Comparison of ENCODE assay signal across 8 cellular contexts in genomic region chr13:44050450-44051063, GRCh38.
DNase-seq lines count a peak whose midpoint lies in the region; ATAC-seq, FAIRE-seq and TF ChIP-seq lines count a peak whose summit lies in the region.

No MANE protein-coding gene starts in this region.

- H3K4me1 Mint-ChIP-seq in osteocyte (ENCODE audit: unreplicated experiment) = peaks cover 38% of the 10 kb centered on the region
- H3K4me1 Mint-ChIP-seq in activated CD8-positive, alpha-beta memory T cell treated with anti-CD3 and anti-CD28 coated beads, Interleukin-2, amount 10 ng/mL, durations not matched to agents 7 days and 5 days = peaks cover 3% of the 10 kb centered on the region

- H3K27me3 ChIP-seq in cardiac muscle cell (no peaks in the 10 kb centered on the region), right cardiac atrium (ENCODE audit: control insufficient read depth, insufficient read depth) (no peaks in the 10 kb centered on the region), H1 (replicated peaks in 1 of 4; ENCODE audit: control insufficient read depth in 3 of 4, extremely low read depth in 1 of 4, insufficient read depth in 3 of 4, low read length in 3 of 4) (no peaks in the 10 kb centered on the region), MG63 (no peaks in the 10 kb centered on the region)

- no peak overlapping the region for H2BK5ac ChIP-seq in H1 (ENCODE audit: low read depth, low read length)

- no peak overlapping the region for H2AFZ ChIP-seq in H1 (ENCODE audit: low read length)

- H3K23ac ChIP-seq in H1 (ENCODE audit: insufficient read length) = no peak overlapping the region

- H2BK20ac ChIP-seq in H1 (ENCODE audit: low read length) = no peak overlapping the region

- H3K4me3 ChIP-seq in cardiac muscle cell (no peak overlapping the region), right cardiac atrium (ENCODE audit: low read length) (no peak overlapping the region), H1 (ENCODE audit: extremely low read depth in 1 of 4, insufficient read depth in 2 of 4, low read depth in 3 of 4, low read length in 4 of 4) (no peak overlapping the region), MG63 (no peak overlapping the region)

- H3K4ac ChIP-seq in H1 (replicated peaks; ENCODE audit: insufficient read length, low read depth, low read length) = no peak overlapping the region

- no peak overlapping the region for H4K8ac ChIP-seq in H1 (ENCODE audit: extremely low read depth, insufficient read depth, low read length)

- H2BK12ac ChIP-seq in H1 (ENCODE audit: low read depth, low read length) = no peak overlapping the region

- H3K79me2 ChIP-seq in H1 (ENCODE audit: control insufficient read depth in 1 of 2, insufficient read depth in 2 of 2, low read length in 2 of 2) = no peaks in the 10 kb centered on the region

- no peaks in the 10 kb centered on the region for H4K20me1 ChIP-seq in H1 (replicated peaks in 1 of 2; ENCODE audit: control insufficient read depth in 1 of 2, insufficient read depth in 2 of 2, low read length in 2 of 2)

- TF ChIP-seq RAD21 in H1 (IDR thresholded peaks at IDR 0.05 in 1 of 2, conservative IDR thresholded peaks at IDR 0.05 in 1 of 2; ENCODE audit: low read depth in 2 of 2, low read length in 2 of 2) = peak; percentile 64 to 65

- ATAC-seq in right cardiac atrium = no peak
- ATAC-seq in activated CD8-positive, alpha-beta memory T cell treated with anti-CD3 and anti-CD28 coated beads, Interleukin-2, amount 10 ng/mL, durations not matched to agents 7 days and 5 days = no peak

- no peak overlapping the region for H3K56ac ChIP-seq in H1 (replicated peaks; ENCODE audit: insufficient read length, low read depth, low read length)

- H3K23me2 ChIP-seq in H1 (ENCODE audit: low read depth, low read length) = no peaks in the 10 kb centered on the region

- H4K5ac ChIP-seq in H1 (ENCODE audit: insufficient read length, low read depth, low read length) = no peak overlapping the region

- H3K79me1 ChIP-seq in H1 (ENCODE audit: low read depth, low read length) = no peaks in the 10 kb centered on the region

- intact Hi-C loops in right cardiac atrium (cut with DNase I) (loop anchor here (5.0 to 10.0 kb wide), 6 partner anchors 54 to 387 kb away; no protein-coding TSS in a partner anchor), posterior vena cava (cut with DNase I) (loop anchor here in 1 of 2 donors (5.0 kb wide), 1 partner anchor 387 kb away; no protein-coding TSS in a partner anchor)

- H3K18ac ChIP-seq in H1 (ENCODE audit: extremely low read depth, low read length) = no peak overlapping the region

- H3K9me3 Mint-ChIP-seq in osteocyte (ENCODE audit: unreplicated experiment) = no peaks in the 10 kb centered on the region
- H3K9me3 Mint-ChIP-seq in activated CD8-positive, alpha-beta memory T cell treated with anti-CD3 and anti-CD28 coated beads, Interleukin-2, amount 10 ng/mL, durations not matched to agents 7 days and 5 days (ENCODE audit: low read depth) = no peaks in the 10 kb centered on the region

- no peaks in the 10 kb centered on the region for H3K36me3 Mint-ChIP-seq in osteocyte (ENCODE audit: unreplicated experiment)
- no peaks in the 10 kb centered on the region for H3K36me3 Mint-ChIP-seq in activated CD8-positive, alpha-beta memory T cell treated with anti-CD3 and anti-CD28 coated beads, Interleukin-2, amount 10 ng/mL, durations not matched to agents 7 days and 5 days

- no peak overlapping the region for H3K27ac ChIP-seq in cardiac muscle cell
- H3K27ac ChIP-seq in right cardiac atrium (ENCODE audit: low read length) = no peak overlapping the region
- H3K27ac ChIP-seq in H1 (ENCODE audit: low read depth, low read length) = no peak overlapping the region

- no peak overlapping the region for H3K4me2 ChIP-seq in H1 (ENCODE audit: insufficient read depth in 1 of 2, low read depth in 2 of 2, low read length in 2 of 2)

- DNase-seq in cardiac muscle cell (ENCODE audit: low read depth in 1 of 2, low spot score in 1 of 2) (peak; percentile 54 to 56), right cardiac atrium (no peak), NCI-H526 treated with DMSO at 0.1 percent for 48 hours (lab: John Stamatoyannopoulos, UW) (peak; percentile 29), H1 (ENCODE audit: low read depth in 1 of 2, low spot score in 2 of 2) (no peak), osteocyte (ENCODE audit: extremely low spot score, unreplicated experiment) (no peak), MG63 (no peak), posterior vena cava (ENCODE audit: low spot score) (no peak)
- DNase-seq in activated CD8-positive, alpha-beta memory T cell treated with anti-CD3 and anti-CD28 coated beads, Interleukin-2, amount 10 ng/mL, durations not matched to agents 7 days and 5 days = no peak

- H3K4me1 ChIP-seq in cardiac muscle cell (ENCODE audit: low read depth) = peaks cover 19% of the 10 kb centered on the region
- H3K4me1 ChIP-seq in right cardiac atrium (ENCODE audit: control insufficient read depth, insufficient read depth, low read length) = no peaks in the 10 kb centered on the region
- peaks cover 0 to 14% (median 6%) of the 10 kb centered on the region in 4 experiments; a peak in 6 of 7 replicates for H3K4me1 ChIP-seq in H1 (replicated peaks in 1 of 4; ENCODE audit: control insufficient read depth in 3 of 4, insufficient read depth in 4 of 4, low read length in 3 of 4)

- H2BK15ac ChIP-seq in H1 (ENCODE audit: low read length) = no peak overlapping the region

- no peak for TF ChIP-seq POLR2A in H1 (IDR thresholded peaks at IDR 0.05; ENCODE audit: control extremely low read depth in 1 of 2, low read depth in 2 of 2, low read length in 2 of 2)

- H2AK5ac ChIP-seq in H1 (ENCODE audit: low read depth, low read length) = no peak overlapping the region

- H4K91ac ChIP-seq in H1 (replicated peaks; ENCODE audit: insufficient read length, low read length) = no peak overlapping the region

- TF ChIP-seq CTCF in cardiac muscle cell (IDR thresholded peaks at IDR 0.05; ENCODE audit: low read depth, low read length) (peak; percentile 70), H1 (IDR thresholded peaks at IDR 0.05; ENCODE audit: control extremely low read depth in 1 of 3, insufficient read depth in 1 of 3, low read depth in 1 of 3, low read length in 3 of 3) (peak in 2 of 3 experiments; percentile 38 to 44; a peak in 2 of 4 replicates), osteocyte (IDR thresholded peaks at IDR 0.05) (peak; percentile 81)

- H2BK120ac ChIP-seq in H1 (replicated peaks; ENCODE audit: low read depth, low read length) = no peak overlapping the region

- no peaks in the 10 kb centered on the region for H3K27me3 Mint-ChIP-seq in osteocyte (ENCODE audit: unreplicated experiment)
- peaks cover 60% of the 10 kb centered on the region for H3K27me3 Mint-ChIP-seq in activated CD8-positive, alpha-beta memory T cell treated with anti-CD3 and anti-CD28 coated beads, Interleukin-2, amount 10 ng/mL, durations not matched to agents 7 days and 5 days

- H3K9me3 ChIP-seq in cardiac muscle cell (ENCODE audit: low read depth) (no peaks in the 10 kb centered on the region), right cardiac atrium (ENCODE audit: control insufficient read depth, low read length) (no peaks in the 10 kb centered on the region), H1 (ENCODE audit: insufficient read depth in 2 of 2, low read depth in 1 of 2, low read length in 1 of 2) (no peaks in the 10 kb centered on the region), MG63 (no peaks in the 10 kb centered on the region)

- FAIRE-seq in H1 (lab: Jason Lieb, UNC) = no peak

- H3K4me3 Mint-ChIP-seq in osteocyte (ENCODE audit: unreplicated experiment) = no peak overlapping the region
- no peak overlapping the region for H3K4me3 Mint-ChIP-seq in activated CD8-positive, alpha-beta memory T cell treated with anti-CD3 and anti-CD28 coated beads, Interleukin-2, amount 10 ng/mL, durations not matched to agents 7 days and 5 days

- H3K14ac ChIP-seq in H1 (ENCODE audit: insufficient read length) = no peak overlapping the region

- peak overlapping the region; percentile 92 for H3K27ac Mint-ChIP-seq in osteocyte (ENCODE audit: unreplicated experiment)
- H3K27ac Mint-ChIP-seq in activated CD8-positive, alpha-beta memory T cell treated with anti-CD3 and anti-CD28 coated beads, Interleukin-2, amount 10 ng/mL, durations not matched to agents 7 days and 5 days = no peak overlapping the region

- 30% methylated on average over 3 of the region's 3 CpGs for whole genome bisulfite sequencing in right cardiac atrium
- WGBS in H1 (ENCODE audit: extremely low coverage in 1 of 2, insufficient coverage in 1 of 2, insufficient read length in 1 of 2, insufficient replicate concordance in 2 of 2, low coverage in 1 of 2, low lambda C conversion rate in 2 of 2, missing lambda C conversion rate in 1 of 2), 2 experiments = 53% methylated on average over 3 of the region's 3 CpGs; no CpG with 5 or more reads in 1 of the 2 experiments

- H3K9ac ChIP-seq in H1 (replicated peaks in 1 of 4; ENCODE audit: extremely low read depth in 1 of 4, low read depth in 3 of 4, low read length in 3 of 4) = no peak overlapping the region

- TF ChIP-seq EP300 in H1 (IDR thresholded peaks at IDR 0.05; ENCODE audit: borderline replicate concordance in 1 of 2, low read depth in 2 of 2, low read length in 2 of 2) = no peak

- CTCF ChIA-PET in H1 (lab: Charles Lee; ENCODE audit: partially characterized antibody) = interaction anchor here (0.6 to 2.9 kb wide), 12 partner anchors 12 to 390 kb away, joined by 3 to 16 read pairs (median 3); no protein-coding TSS in a partner anchor
- CTCF ChIA-PET in activated CD8-positive, alpha-beta memory T cell treated with anti-CD3 and anti-CD28 coated beads, Interleukin-2, amount 10 ng/mL, durations not matched to agents 7 days and 5 days (lab: Charles Lee) = no interaction called here

- H3K36me3 ChIP-seq in cardiac muscle cell (no peaks in the 10 kb centered on the region), H1 (ENCODE audit: control insufficient read depth in 2 of 4, insufficient read depth in 4 of 4, low read length in 3 of 4) (no peaks in the 10 kb centered on the region), MG63 (no peaks in the 10 kb centered on the region)

- POLR2A ChIA-PET in H1 (lab: Charles Lee; ENCODE audit: partially characterized antibody) = no interaction called here

TF ChIP-seq in H1, 55 proteins besides CTCF, POLR2A, EP300 and RAD21:
- TF ChIP-seq TAF1 (IDR thresholded peaks at IDR 0.05; ENCODE audit: low read depth, low read length) (no peak), EZH2 (IDR thresholded peaks at IDR 0.05; ENCODE audit: low read depth, low read length, severe bottlenecking) (no peak), POU5F1 (IDR thresholded peaks at IDR 0.05; ENCODE audit: low read depth, low read length) (no peak), MAFK (IDR thresholded peaks at IDR 0.05; ENCODE audit: low read depth, low read length) (peak; percentile 51; the same call in 1 of the 2 replicates)
- TF ChIP-seq, protein P1, sequence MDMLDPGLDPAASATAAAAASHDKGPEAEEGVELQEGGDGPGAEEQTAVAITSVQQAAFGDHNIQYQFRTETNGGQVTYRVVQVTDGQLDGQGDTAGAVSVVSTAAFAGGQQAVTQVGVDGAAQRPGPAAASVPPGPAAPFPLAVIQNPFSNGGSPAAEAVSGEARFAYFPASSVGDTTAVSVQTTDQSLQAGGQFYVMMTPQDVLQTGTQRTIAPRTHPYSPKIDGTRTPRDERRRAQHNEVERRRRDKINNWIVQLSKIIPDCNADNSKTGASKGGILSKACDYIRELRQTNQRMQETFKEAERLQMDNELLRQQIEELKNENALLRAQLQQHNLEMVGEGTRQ (IDR thresholded peaks at IDR 0.05; ENCODE audit: low read length) = no peak

Comparison
In these comparisons a context has a peak if more than half of its experiments do, and no peak if none do; other contexts are left out.
1. DNase-seq: peak in cardiac muscle cell (2 of 2) and NCI-H526 treated with DMSO at 0.1 percent for 48 hours (single experiment); none in right cardiac atrium (0 of 3), H1 (0 of 2), osteocyte (single experiment), activated CD8-positive, alpha-beta memory T cell treated with anti-CD3 and anti-CD28 coated beads, Interleukin-2, amount 10 ng/mL, durations not matched to agents 7 days and 5 days (single experiment), MG63 (single experiment) and posterior vena cava (single experiment).
2. Peak in every context shown above with its lines, with median percentiles within 50 percentile points of each other: CTCF ChIP-seq.